ENCODE assay signal across 24 cellular contexts in genomic region chr1:36857761-36858160, GRCh38.
DNase-seq lines count a peak whose midpoint lies in the region; ATAC-seq and TF ChIP-seq lines count a peak whose summit lies in the region.
"Had no signal": no experiment of that assay in that cellular context is flagged by ENCODE, and none has a peak within 500 bp of the region (broad histone marks: within the 10 kb centered on the region; RNA-seq: fewer than 3 reads in every experiment).

No MANE protein-coding gene starts in this region.

- H3K9me3 ChIP-seq in endodermal cell (ENCODE audit: control insufficient read depth, low read length), result no peaks in the 10 kb centered on the region
- H3K9me3 ChIP-seq: HAP-1, MG63, upper lobe of right lung had no signal

- H3K27me3 Mint-ChIP-seq in endodermal cell (ENCODE audit: insufficient read depth), result peaks cover 4% of the 10 kb centered on the region
- H3K27me3 Mint-ChIP-seq in osteocyte (ENCODE audit: unreplicated experiment), result no peaks in the 10 kb centered on the region

- no peaks in the 10 kb centered on the region for H3K36me3 Mint-ChIP-seq in endodermal cell (ENCODE audit: low read depth)
- H3K36me3 Mint-ChIP-seq in osteocyte (ENCODE audit: unreplicated experiment), result no peaks in the 10 kb centered on the region
- H3K36me3 Mint-ChIP-seq: naive thymus-derived CD8-positive, alpha-beta T cell had no signal

- TF ChIP-seq CTCF in endodermal cell (conservative IDR thresholded peaks at IDR 0.05) (no peak), osteocyte (IDR thresholded peaks at IDR 0.05) (no peak)

- H3K27me3 ChIP-seq in endodermal cell (ENCODE audit: control insufficient read depth, insufficient read depth, low read length, poor library complexity, severe bottlenecking), result no peaks in the 10 kb centered on the region
- H3K27me3 ChIP-seq: MG63 had no signal

- H3K36me3 ChIP-seq in endodermal cell (ENCODE audit: control insufficient read depth, insufficient read depth, low read length), result no peaks in the 10 kb centered on the region
- H3K36me3 ChIP-seq: HAP-1, MG63, upper lobe of right lung had no signal

- no peaks in the 10 kb centered on the region for H3K9me3 Mint-ChIP-seq in endodermal cell
- no peaks in the 10 kb centered on the region for H3K9me3 Mint-ChIP-seq in osteocyte (ENCODE audit: unreplicated experiment)
- H3K9me3 Mint-ChIP-seq: activated CD4-positive, alpha-beta T cell treated with anti-CD3 and anti-CD28 coated beads, Interleukin-2, amount 10 ng/mL, durations not matched to agents 7 days and 5 days; naive thymus-derived CD8-positive, alpha-beta T cell had no signal

- peak overlapping the region; percentile 57 for H3K27ac ChIP-seq in endodermal cell (ENCODE audit: low read depth, low read length)
- H3K27ac ChIP-seq: epithelial cell of prostate, parathyroid adenoma, upper lobe of right lung had no signal

- H3K4me3 Mint-ChIP-seq in endodermal cell, result no peak overlapping the region
- H3K4me3 Mint-ChIP-seq in osteocyte (ENCODE audit: unreplicated experiment), result no peak overlapping the region
- H3K4me3 Mint-ChIP-seq: activated CD4-positive, alpha-beta T cell treated with anti-CD3 and anti-CD28 coated beads, Interleukin-2, amount 10 ng/mL, durations not matched to agents 7 days and 5 days; B cell; naive thymus-derived CD8-positive, alpha-beta T cell had no signal

- H3K9ac ChIP-seq in endodermal cell (ENCODE audit: extremely low read depth, low read length, poor library complexity, severe bottlenecking), result no peak overlapping the region
- H3K9ac ChIP-seq: parathyroid adenoma had no signal

- no peak overlapping the region for H3K27ac Mint-ChIP-seq in endodermal cell
- no peak overlapping the region for H3K27ac Mint-ChIP-seq in osteocyte (ENCODE audit: unreplicated experiment)
- H3K27ac Mint-ChIP-seq: activated CD4-positive, alpha-beta T cell treated with anti-CD3 and anti-CD28 coated beads, Interleukin-2, amount 10 ng/mL, durations not matched to agents 7 days and 5 days; B cell; naive thymus-derived CD8-positive, alpha-beta T cell had no signal

- DNase-seq in SHP77 (lab: John Stamatoyannopoulos, UW) (peak; percentile 41 to 73), SHP77 treated with DMSO at 0.1 percent for 48 hours (lab: John Stamatoyannopoulos, UW) (no peak), NCI-H2171 treated with DMSO at 0.1 percent for 48 hours (lab: John Stamatoyannopoulos, UW) (peak; percentile 97), endodermal cell (no peak), osteocyte (ENCODE audit: extremely low spot score, unreplicated experiment) (no peak), T-helper 2 cell (no peak)
- DNase-seq: 8988T; activated CD4-positive, alpha-beta T cell treated with anti-CD3 and anti-CD28 coated beads, Interleukin-2, amount 10 ng/mL, durations not matched to agents 7 days and 5 days; activated CD8-positive, alpha-beta memory T cell treated with anti-CD3 and anti-CD28 coated beads, Interleukin-2, amount 50 U/mL, for 4 hours; activated effector memory CD4-positive, alpha-beta T cell treated with anti-CD3 and anti-CD28 coated beads, Interleukin-2, amount 50 U/mL, for 16 hours; dermis blood vessel endothelial cell; foreskin fibroblast; GDM1; mesendoderm; MG63; naive thymus-derived CD8-positive, alpha-beta T cell; SW 1271; upper lobe of right lung had no signal

- H3K4me1 Mint-ChIP-seq in endodermal cell (peaks cover 36% of the 10 kb centered on the region), osteocyte (ENCODE audit: unreplicated experiment) (no peaks in the 10 kb centered on the region)
- H3K4me1 Mint-ChIP-seq: activated CD4-positive, alpha-beta T cell treated with anti-CD3 and anti-CD28 coated beads, Interleukin-2, amount 10 ng/mL, durations not matched to agents 7 days and 5 days; B cell had no signal

- no peak overlapping the region for H3K4me3 ChIP-seq in endodermal cell (ENCODE audit: low read length)
- H3K4me3 ChIP-seq: HAP-1, MG63, upper lobe of right lung had no signal

- 62 to 70% methylated on average over 3 to 5 of the region's 5 CpGs for WGBS in endodermal cell (ENCODE audit: insufficient coverage in 1 of 2, insufficient read length in 1 of 2), 2 experiments

- H3K4me1 ChIP-seq in endodermal cell (ENCODE audit: control insufficient read depth, insufficient read depth, low read length), result peaks cover 9% of the 10 kb centered on the region
- H3K4me1 ChIP-seq: HAP-1, parathyroid adenoma, upper lobe of right lung had no signal

- ATAC-seq in GM19395 (IDR thresholded peaks at IDR 0.05; ENCODE audit: unreplicated experiment) (no peak), HG03442 (IDR thresholded peaks at IDR 0.05; ENCODE audit: unreplicated experiment) (no peak)
- ATAC-seq: naive thymus-derived CD8-positive, alpha-beta T cell; upper lobe of right lung had no signal

Comparison
In these comparisons a context has a peak if more than half of its experiments do, and no peak if none do; other contexts are left out.
1. DNase-seq: peak in SHP77 (2 of 2) and NCI-H2171 treated with DMSO at 0.1 percent for 48 hours (single experiment); none in SHP77 treated with DMSO at 0.1 percent for 48 hours (single experiment), endodermal cell (single experiment), osteocyte (single experiment) and T-helper 2 cell (0 of 5).